ENCODE assay signal across 2 cellular contexts in the genomic region with DNA sequence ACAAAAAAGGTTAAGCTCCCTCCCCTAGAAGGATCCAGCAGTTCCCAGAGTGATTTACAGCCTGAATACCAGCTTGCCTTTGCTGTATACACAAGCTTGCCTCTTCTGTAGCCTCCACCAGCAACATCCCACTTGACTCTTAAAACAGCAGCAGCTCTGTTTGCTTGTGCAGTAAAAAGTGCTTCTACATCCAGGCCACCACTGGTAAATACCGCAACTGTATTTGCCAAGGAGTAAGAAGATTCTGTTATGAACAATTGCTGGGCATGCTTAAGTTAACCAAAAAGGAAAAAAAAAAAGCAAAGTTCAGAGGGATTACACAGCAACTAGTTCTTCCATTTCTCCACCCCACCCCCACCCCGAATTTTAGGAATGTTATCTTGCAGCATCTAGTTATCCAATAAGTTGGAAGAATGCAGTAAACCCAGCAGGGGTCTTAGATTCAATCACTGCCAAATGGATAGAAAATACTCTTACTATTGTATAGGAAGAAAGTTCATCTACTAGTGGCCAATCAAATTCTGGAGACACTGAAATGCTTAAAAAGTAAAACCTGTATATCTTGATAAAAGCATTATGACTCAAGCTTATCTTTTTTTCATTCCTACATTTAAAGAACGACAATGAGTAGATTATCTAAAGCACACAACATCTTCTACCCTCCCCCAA.
TF ChIP-seq lines count a peak whose summit lies in the region.

No MANE protein-coding gene starts in this region.

TF ChIP-seq in SK-N-SH, 30 proteins besides CTCF, POLR2A, EP300 and RAD21:
- TF ChIP-seq SMC3 (IDR thresholded peaks at IDR 0.05; ENCODE audit: low read depth, low read length) = no peak
- TF ChIP-seq JUND (IDR thresholded peaks at IDR 0.05) = no peak
- TF ChIP-seq, protein P1, sequence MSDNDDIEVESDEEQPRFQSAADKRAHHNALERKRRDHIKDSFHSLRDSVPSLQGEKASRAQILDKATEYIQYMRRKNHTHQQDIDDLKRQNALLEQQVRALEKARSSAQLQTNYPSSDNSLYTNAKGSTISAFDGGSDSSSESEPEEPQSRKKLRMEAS (IDR thresholded peaks at IDR 0.05; ENCODE audit: low read depth) = no peak

TF ChIP-seq in SK-N-SH treated with all-trans-retinoic acid at 6 μM for 48 hours, 23 proteins besides CTCF, POLR2A, EP300 and RAD21:
- no peak for TF ChIP-seq TOX (CRISPR knock-in tag; IDR thresholded peaks at IDR 0.05; ENCODE audit: borderline replicate concordance)
- no peak for TF ChIP-seq SNAI2 (CRISPR knock-in tag; IDR thresholded peaks at IDR 0.05)
